ENCODE assay signal across 15 cellular contexts in genomic region chr20:21391495-21392298, GRCh38. TPM values are rescaled to one million over a fixed set of nuclear protein-coding genes. Genes with fewer than 3 reads are reported as not detected.
DNase-seq lines count a peak whose midpoint lies in the region; ATAC-seq, FAIRE-seq and TF ChIP-seq lines count a peak whose summit lies in the region.
"Had no signal": no experiment of that assay in that cellular context is flagged by ENCODE, and none has a peak within 500 bp of the region (broad histone marks: within the 10 kb centered on the region; RNA-seq: fewer than 3 reads in every experiment).

No MANE protein-coding gene starts in this region.

- H3K9me3 Mint-ChIP-seq in H9, result peaks cover 0 to 4% of the 10 kb centered on the region in 2 experiments; a peak in 1 of 5 replicates
- H3K9me3 Mint-ChIP-seq: activated naive CD4-positive, alpha-beta T cell treated with anti-CD3 and anti-CD28 coated beads, Interleukin-2, amount 50 U/mL, for 72 hours had no signal

- H3K56ac ChIP-seq in H9 (ENCODE audit: insufficient read length, low read depth, low read length), result no peak overlapping the region

- H3K27me3 ChIP-seq in BE2C (peaks cover 57% of the 10 kb centered on the region), H9 (ENCODE audit: insufficient read depth, low read length) (peaks cover 36% of the 10 kb centered on the region), K562 (ENCODE audit: control insufficient read depth in 2 of 2, insufficient read depth in 2 of 2, low read length in 2 of 2) (no peaks in the 10 kb centered on the region)

- H3K14ac ChIP-seq in H9 (ENCODE audit: insufficient read depth, low read length), result no peak overlapping the region

- H3K18ac ChIP-seq in H9 (ENCODE audit: insufficient read length, low read depth, low read length), result no peak overlapping the region

- no peak overlapping the region for H3K23ac ChIP-seq in H9 (ENCODE audit: insufficient read length, low read depth, low read length)

- intact Hi-C loops in K562 (cut with micrococcal nuclease) (no loop called here), sciatic nerve (cut with DNase I) (no loop called here), cardiac septum (cut with DNase I) (loop anchor here (10.0 kb wide), 1 partner anchor 287 kb away; the partner anchor contains the start of gene LINC00237)

- no peaks in the 10 kb centered on the region for H3K79me2 ChIP-seq in H9 (ENCODE audit: insufficient read depth, low read length)
- no peaks in the 10 kb centered on the region for H3K79me2 ChIP-seq in K562 (ENCODE audit: control insufficient read depth, insufficient read depth, low read length)

- peaks cover 14 to 21% of the 10 kb centered on the region in 2 experiments for H3K4me1 Mint-ChIP-seq in H9

- H3T11ph ChIP-seq in H9 (ENCODE audit: low read length), result no peak overlapping the region

- H3K4me3 ChIP-seq in BE2C (ENCODE audit: low read depth, low read length), result no peak overlapping the region
- H3K4me3 ChIP-seq in K562, result no peak overlapping the region
- H3K4me3 ChIP-seq in mesodermal cell (ENCODE audit: extremely low read depth, insufficient read depth, low read length, poor library complexity, severe bottlenecking), result peak overlapping the region; percentile 3
- H3K4me3 ChIP-seq: heart left ventricle, Peyer's patch had no signal

- no peak overlapping the region for H4K8ac ChIP-seq in H9 (replicated peaks; ENCODE audit: insufficient read length, low read depth, low read length)

- in situ Hi-C loops in K562 (cut with MboI), result no loop called here

- no peak overlapping the region for H4K5ac ChIP-seq in H9 (ENCODE audit: insufficient read length, low read depth, low read length)

- H2AK5ac ChIP-seq in H9 (ENCODE audit: insufficient read length, low read length), result no peak overlapping the region

- peak overlapping the region; percentile 53 to 85 for H3K4me3 Mint-ChIP-seq in H9

- H2BK20ac ChIP-seq in H9 (ENCODE audit: low read depth, low read length, poor library complexity, severe bottlenecking), result no peak overlapping the region

- H3K4me1 ChIP-seq in BE2C (no peaks in the 10 kb centered on the region), H9 (ENCODE audit: insufficient read depth, low read length) (peaks cover 2% of the 10 kb centered on the region; the same call in 1 of the 2 replicates), K562 (replicated peaks in 1 of 2; ENCODE audit: control insufficient read depth in 2 of 2, insufficient read depth in 2 of 2, low read length in 2 of 2) (peaks cover 0 to 3% of the 10 kb centered on the region in 2 experiments; a peak in 1 of 5 replicates), mesodermal cell (ENCODE audit: control insufficient read depth, insufficient read depth, low read length, poor library complexity, severe bottlenecking) (no peaks in the 10 kb centered on the region)

- no peak overlapping the region for H2BK120ac ChIP-seq in H9 (ENCODE audit: low read depth, low read length, poor library complexity, severe bottlenecking)

- WGBS in H9 (ENCODE audit: extremely low coverage, insufficient read length, low lambda C conversion rate), result no CpG with 5 or more reads among the region's 58 CpGs
- WGBS in K562 (ENCODE audit: insufficient coverage, low coverage, missing lambda C conversion rate), result 76% methylated on average over 11 of the region's 58 CpGs
- WGBS in mesodermal cell (ENCODE audit: insufficient coverage in 2 of 2), 2 experiments, result 1% methylated on average over 39 to 41 of the region's 58 CpGs

- peaks cover 5% of the 10 kb centered on the region; the same call in 1 of the 2 replicates for H3K9me3 ChIP-seq in BE2C
- no peaks in the 10 kb centered on the region for H3K9me3 ChIP-seq in H9 (ENCODE audit: control insufficient read depth, low read depth, low read length)
- no peaks in the 10 kb centered on the region for H3K9me3 ChIP-seq in K562 (replicated peaks; ENCODE audit: control insufficient read depth, insufficient read depth, low read depth, low read length)
- H3K9me3 ChIP-seq in mesodermal cell (ENCODE audit: control insufficient read depth, low read length), result no peaks in the 10 kb centered on the region
- H3K9me3 ChIP-seq: heart left ventricle, Peyer's patch had no signal

- peaks cover 0 to 18% (median 13%) of the 10 kb centered on the region in 3 experiments; a peak in 6 of 7 replicates for H3K36me3 Mint-ChIP-seq in H9 (ENCODE audit: insufficient read depth in 1 of 3, low read depth in 3 of 3)

- H3K79me1 ChIP-seq in H9 (ENCODE audit: insufficient read depth, low read depth, low read length, poor library complexity, severe bottlenecking), result no peaks in the 10 kb centered on the region

- no peak for TF ChIP-seq CTCF in BE2C (IDR thresholded peaks at IDR 0.05; ENCODE audit: low read depth, low read length)
- no peak for TF ChIP-seq CTCF in H9 (conservative IDR thresholded peaks at IDR 0.05)
- TF ChIP-seq CTCF in K562 (IDR thresholded peaks at IDR 0.05 in 2 of 3, conservative IDR thresholded peaks at IDR 0.05 in 1 of 3; ENCODE audit: insufficient read depth in 2 of 3, low read depth in 1 of 3, low read length in 3 of 3), result no peak

- no peak overlapping the region for H3K4ac ChIP-seq in H9 (ENCODE audit: low read depth, low read length)

- H4K91ac ChIP-seq in H9 (ENCODE audit: insufficient read length, low read depth, low read length), result no peak overlapping the region

- CTCF ChIA-PET in K562 (lab: Yijun Ruan, JAX; ENCODE audit: low intra/inter-chr PET ratio), result no interaction called here

- POLR2A ChIA-PET in K562 (lab: Yijun Ruan, JAX), result no interaction called here

- H3K9ac ChIP-seq in H9 (ENCODE audit: extremely low read depth, insufficient read length, low read length), result no peak overlapping the region
- H3K9ac ChIP-seq in K562 (ENCODE audit: insufficient read depth in 1 of 2, low read depth in 2 of 2, low read length in 2 of 2), result no peak overlapping the region

- H4K20me1 ChIP-seq in H9 (ENCODE audit: control insufficient read depth, insufficient read depth, insufficient read length) (no peaks in the 10 kb centered on the region), K562 (replicated peaks; ENCODE audit: control insufficient read depth, insufficient read depth, low read length) (no peaks in the 10 kb centered on the region)

- BruUV-seq in K562 (replicated peaks; lab: Mats Ljungman, UMichigan), result no TSS peak

- peak overlapping the region; percentile 87 for H3K4me2 ChIP-seq in H9 (ENCODE audit: insufficient read depth, insufficient read length, low read length)
- no peak overlapping the region for H3K4me2 ChIP-seq in K562 (ENCODE audit: insufficient read depth, low read length)

- no peaks in the 10 kb centered on the region for H3K9me1 ChIP-seq in K562 (ENCODE audit: control insufficient read depth, insufficient read depth, low read length)

- DNase-seq in BE2C, result peak; percentile 12
- peak; percentile 52 for DNase-seq in H9
- DNase-seq in K562 (ENCODE audit: extremely low read depth in 1 of 4, low spot score in 3 of 4), result no peak
- DNase-seq in GF-D8 (lab: John Stamatoyannopoulos, UW), result no peak
- no peak for DNase-seq in NCI-H128 (lab: John Stamatoyannopoulos, UW; ENCODE audit: unreplicated experiment)
- no peak for DNase-seq in sciatic nerve (ENCODE audit: low spot score)
- DNase-seq in cardiac septum (ENCODE audit: low spot score), result no peak
- DNase-seq: KBM-7, NCI-H2171, Peyer's patch had no signal

- no peak overlapping the region for H2BK5ac ChIP-seq in H9 (ENCODE audit: insufficient read length, low read length)

- H2AFZ ChIP-seq in H9 (ENCODE audit: low read length) (no peak overlapping the region), K562 (ENCODE audit: low read depth, low read length) (no peak overlapping the region)

- no peak overlapping the region for H3K27ac ChIP-seq in H9 (ENCODE audit: insufficient read length, low read depth, low read length)
- H3K27ac ChIP-seq in K562 (ENCODE audit: extremely low read depth, low read depth, low read length), result no peak overlapping the region
- H3K27ac ChIP-seq in mesodermal cell (ENCODE audit: low read depth, low read length, severe bottlenecking), result no peak overlapping the region
- H3K27ac ChIP-seq: C4-2B, heart left ventricle, Peyer's patch had no signal

- ATAC-seq in K562 (no peak), sciatic nerve (no peak)
- ATAC-seq: activated naive CD4-positive, alpha-beta T cell treated with anti-CD3 and anti-CD28 coated beads, Interleukin-2, amount 50 U/mL, for 72 hours had no signal

- peaks cover 11% of the 10 kb centered on the region for H3K36me3 ChIP-seq in BE2C
- H3K36me3 ChIP-seq in K562 (ENCODE audit: control insufficient read depth, insufficient read depth, low read length), result peaks cover 22% of the 10 kb centered on the region; the same call in 1 of the 3 replicates
- H3K36me3 ChIP-seq in mesodermal cell (ENCODE audit: control insufficient read depth, insufficient read depth, low read length), result peaks cover 24% of the 10 kb centered on the region

- TF ChIP-seq EP300 in K562 (IDR thresholded peaks at IDR 0.05; ENCODE audit: low read length), result no peak

- H2BK12ac ChIP-seq in H9 (ENCODE audit: insufficient read length, low read depth, low read length), result no peak overlapping the region

- TF ChIP-seq RAD21 in K562 (CRISPR knock-in tag; conservative IDR thresholded peaks at IDR 0.05 in 1 of 2, IDR thresholded peaks at IDR 0.05 in 1 of 2), result no peak

- H3K27me3 Mint-ChIP-seq in H9 (ENCODE audit: low read depth), result peaks cover 60% of the 10 kb centered on the region

- FAIRE-seq in K562 (lab: Jason Lieb, UNC), result no peak

- H3K23me2 ChIP-seq in H9 (ENCODE audit: insufficient read length, low read depth, low read length, poor library complexity, severe bottlenecking), result no peaks in the 10 kb centered on the region

- no peak overlapping the region for H2BK15ac ChIP-seq in H9 (ENCODE audit: low read depth, low read length)

- H3K27ac Mint-ChIP-seq in H9, result no peak overlapping the region

- TF ChIP-seq POLR2A in K562 (conservative IDR thresholded peaks at IDR 0.05), result no peak

RNA-seq across cellular contexts. Expression of gene NKX2-4, which starts 5.6 kb away (rescaled TPM):
- not detected for polyA plus RNA-seq in BE2C (2012; ENCODE audit: insufficient read depth, insufficient read length, low read depth)
- 0.13 and 0.15 TPM in 2 replicates for total RNA-seq in H9 (2021)
- total RNA-seq in K562 (2011; cell fraction: chromatin; rRNA removed; ENCODE audit: low replicate concordance), result not detected in 2 replicates
- not detected in 2 replicates for total RNA-seq in K562 (2011; cell fraction: nucleolus; rRNA removed)
- not detected in 2 replicates for total RNA-seq in K562 (2011; cell fraction: nucleoplasm; rRNA removed)
- total RNA-seq in K562 (2014; rRNA removed), result not detected in 2 replicates
- total RNA-seq in K562 (2014; rRNA removed; fragmentation: Illumina TruSeq; extraction: Trizol), result not detected in 2 replicates
- total RNA-seq in K562 (2015; rRNA removed; fragmentation: Illumina TruSeq; extraction: Trizol), result not detected in 2 replicates
- not detected in 2 replicates for total RNA-seq in K562 (2021)
- polyA plus RNA-seq in K562 (2011; rRNA removed), result not detected in 2 replicates
- polyA plus RNA-seq in K562 (2011; cell fraction: cytosol; rRNA removed), result not detected in 2 replicates
- polyA plus RNA-seq in K562 (2011; cell fraction: nucleus; rRNA removed), result not detected in 2 replicates
- not detected in 2 replicates for polyA plus RNA-seq in K562 (2012)
- polyA plus RNA-seq in K562 (2014; fragmentation: Illumina TruSeq; extraction: Trizol), result not detected in 2 replicates
- polyA plus RNA-seq in K562 (2014; fragmentation: Nextera tagmentation; extraction: Ambion mirVana), result not detected
- polyA plus RNA-seq in K562 (2014; rRNA removed), result not detected in 2 replicates
- polyA minus RNA-seq in K562 (2011; rRNA and poly(A)+ RNA removed), result not detected in 2 replicates
- polyA minus RNA-seq in K562 (2011; cell fraction: cytosol; rRNA and poly(A)+ RNA removed), result not detected in 2 replicates
- polyA minus RNA-seq in K562 (2011; cell fraction: nucleus; rRNA and poly(A)+ RNA removed), result not detected in 2 replicates
- not detected for polyA plus RNA-seq in mesodermal cell (2013, experiment 1 of 2)
- polyA plus RNA-seq in mesodermal cell (2013, experiment 2 of 2), result not detected
- total RNA-seq in sciatic nerve, result not detected
- not detected for total RNA-seq in cardiac septum
- total RNA-seq: activated naive CD4-positive, alpha-beta T cell treated with anti-CD3 and anti-CD28 coated beads, Interleukin-2, amount 50 U/mL, for 72 hours; heart left ventricle; Peyer's patch; skeletal muscle tissue had no signal
- polyA plus RNA-seq: heart left ventricle had no signal

Comparison
In these comparisons a context has a peak if more than half of its experiments do, and no peak if none do; other contexts are left out.
1. DNase-seq: peak in BE2C (single experiment) and H9 (single experiment); none in K562 (0 of 4), GF-D8 (single experiment), NCI-H128 (single experiment), sciatic nerve (single experiment) and cardiac septum (single experiment).